ENCODE assay signal across 8 cellular contexts in genomic region chr16:28951410-28951943, GRCh38. TPM values are rescaled to one million over a fixed set of nuclear protein-coding genes. Genes with fewer than 3 reads are reported as not detected.
DNase-seq lines count a peak whose midpoint lies in the region; ATAC-seq and TF ChIP-seq lines count a peak whose summit lies in the region.

No MANE protein-coding gene starts in this region.

- H3K4me1 ChIP-seq in right atrium auricular region, result peaks cover 0 to 12% of the 10 kb centered on the region in 2 donors

- peak overlapping the region; percentile 93 to 97 for H3K4me3 ChIP-seq in right atrium auricular region

- H3K27ac ChIP-seq in VCaP, result peak overlapping the region; percentile 68
- H3K27ac ChIP-seq in right atrium auricular region, result peak overlapping the region; percentile 83 to 87

- DNase-seq in stimulated activated CD4-positive, alpha-beta T cell treated with anti-CD3 and anti-CD28 coated beads, Interleukin-4, amount 100 ng/mL, for 1 hour, result peak; percentile 31
- no peak for DNase-seq in stimulated activated CD4-positive, alpha-beta T cell treated with anti-CD3 and anti-CD28 coated beads, Interleukin-1b, Interleukin-23, amount 100 ng/mL, for 48 hours
- DNase-seq in right atrium auricular region (ENCODE audit: low spot score) (no peak), globus pallidus (ENCODE audit: low spot score) (no peak)
- peak; percentile 59 for DNase-seq in stimulated activated CD8-positive, alpha-beta memory T cell treated with anti-CD3 and anti-CD28 coated beads, Interleukin-4, amount 100 ng/mL, for 48 hours
- no peak for DNase-seq in activated CD8-positive, alpha-beta memory T cell treated with anti-CD3 and anti-CD28 coated beads for 24 hours

- H3K9me3 ChIP-seq in right atrium auricular region, result no peaks in the 10 kb centered on the region

- H3K27me3 ChIP-seq in right atrium auricular region, result no peaks in the 10 kb centered on the region

- no peak for ATAC-seq in GM18858 (IDR thresholded peaks at IDR 0.05; ENCODE audit: unreplicated experiment)

- TF ChIP-seq CTCF in VCaP (conservative IDR thresholded peaks at IDR 0.05) (no peak), right atrium auricular region (IDR thresholded peaks at IDR 0.05) (no peak)

- H3K36me3 ChIP-seq in right atrium auricular region, result peaks cover 24% of the 10 kb centered on the region

RNA-seq across cellular contexts. Expression of gene NFATC2IP, which starts 0.7 kb away (rescaled TPM):
- total RNA-seq in right atrium auricular region, result 10 to 100 TPM; 10.6 to 13.0 TPM

RNA-seq across cellular contexts. Expression of gene CD19, which starts 19.7 kb away (rescaled TPM):
- under 1 TPM in 1 of 2 donors, not detected in 1; 0.24 TPM for total RNA-seq in right atrium auricular region

RNA-seq across cellular contexts. Expression of gene SPNS1, which starts 23.1 kb away (rescaled TPM):
- 10 to 100 TPM; 11.9 to 12.8 TPM for total RNA-seq in right atrium auricular region

RNA-seq across cellular contexts. Expression of gene RABEP2, which starts 26.4 kb away (rescaled TPM):
- 10 to 100 TPM; 18.2 to 22.5 TPM for total RNA-seq in right atrium auricular region

RNA-seq across cellular contexts. Expression of gene LAT, which starts 33.4 kb away (rescaled TPM):
- total RNA-seq in right atrium auricular region, result 1 to 10 TPM in 1 of 2 donors, under 1 TPM in 1; 0.98 to 1.3 TPM

Comparison
In these comparisons a context has a peak if more than half of its experiments do, and no peak if none do; other contexts are left out.
1. DNase-seq: peak in stimulated activated CD4-positive, alpha-beta T cell treated with anti-CD3 and anti-CD28 coated beads, Interleukin-4, amount 100 ng/mL, for 1 hour (single experiment) and stimulated activated CD8-positive, alpha-beta memory T cell treated with anti-CD3 and anti-CD28 coated beads, Interleukin-4, amount 100 ng/mL, for 48 hours (single experiment); none in stimulated activated CD4-positive, alpha-beta T cell treated with anti-CD3 and anti-CD28 coated beads, Interleukin-1b, Interleukin-23, amount 100 ng/mL, for 48 hours (single experiment), right atrium auricular region (single experiment), activated CD8-positive, alpha-beta memory T cell treated with anti-CD3 and anti-CD28 coated beads for 24 hours (single experiment) and globus pallidus (single experiment).